8 cellular contexts compared by ENCODE assay signal in the genomic region with DNA sequence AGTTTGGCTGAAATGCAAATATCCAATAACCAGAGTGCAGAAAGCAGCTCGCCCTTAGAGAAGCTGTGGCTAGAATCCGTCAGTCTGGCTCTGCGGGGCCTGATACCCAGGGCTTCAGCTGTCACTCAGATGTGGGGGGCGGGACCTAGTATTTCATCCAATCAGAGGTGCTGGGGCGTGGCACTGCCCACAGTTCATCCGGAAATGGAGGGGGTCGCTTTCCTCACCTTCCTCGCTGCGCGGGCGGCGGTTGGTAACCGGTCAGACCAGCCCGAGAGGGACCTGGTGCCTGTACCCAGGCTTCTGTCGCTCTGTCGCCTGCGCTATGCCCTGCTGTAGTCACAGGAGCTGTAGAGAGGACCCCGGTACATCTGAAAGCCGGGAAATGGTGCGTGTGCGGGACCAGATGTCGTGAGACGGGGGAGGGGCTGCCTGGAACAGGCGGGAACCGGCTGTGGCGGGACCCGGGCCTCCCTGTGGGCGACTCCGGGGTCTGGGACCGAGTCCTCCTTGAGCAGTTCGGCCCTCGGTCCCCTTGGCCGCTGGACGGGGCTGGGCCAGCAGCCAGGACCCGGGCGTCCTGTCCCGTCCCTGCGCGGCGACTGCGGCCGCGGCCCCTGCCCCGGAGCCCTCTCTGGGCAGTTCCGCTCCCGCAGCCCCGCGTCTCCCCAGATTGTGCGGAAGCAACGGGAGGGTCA. TPM values are rescaled to one million over a fixed set of nuclear protein-coding genes. Genes with fewer than 3 reads are reported as not detected.
DNase-seq lines count a peak whose midpoint lies in the region; ATAC-seq and TF ChIP-seq lines count a peak whose summit lies in the region.

ZNF700 (plus strand) TSS at position 222 of the 698 bp plus-strand sequence; CDS start at position 326, 104 bp downstream.

- H3K9me3 Mint-ChIP-seq in endothelial cell (ENCODE audit: unreplicated experiment) (peaks cover 33% of the 10 kb centered on the region), mesothelial cell of epicardium (peaks cover 5% of the 10 kb centered on the region)

- H3K27me3 Mint-ChIP-seq in endothelial cell (ENCODE audit: unreplicated experiment) (peaks cover 9% of the 10 kb centered on the region), mesothelial cell of epicardium (ENCODE audit: low read depth) (no peaks in the 10 kb centered on the region)

- H3K4me3 ChIP-seq in OCI-LY3 (ENCODE audit: low read length): peak within 1 kb of the TSS; percentile 88

- peaks cover 44% of the 10 kb centered on the region for H3K79me2 ChIP-seq in OCI-LY3 (ENCODE audit: low read length)

- no peaks in the 10 kb centered on the region for H3K4me1 Mint-ChIP-seq in endothelial cell (ENCODE audit: unreplicated experiment)
- H3K4me1 Mint-ChIP-seq in mesothelial cell of epicardium: peaks cover 40% of the 10 kb centered on the region

- DNase-seq in DMS 273 (lab: John Stamatoyannopoulos, UW; ENCODE audit: unreplicated experiment) (peak; percentile 97), HuH-7 (ENCODE audit: low spot score) (peak; percentile 90), endothelial cell (ENCODE audit: low spot score) (no peak), mesothelial cell of epicardium (ENCODE audit: low spot score in 2 of 2, unreplicated experiment in 2 of 2) (peak; percentile 84 to 92)
- DNase-seq in activated CD8-positive, alpha-beta memory T cell treated with anti-CD3 and anti-CD28 coated beads, Interleukin-2, amount 50 U/mL, for 48 hours: peak; percentile 92
- peak; percentile 80 to 90 for DNase-seq in stimulated activated CD8-positive, alpha-beta memory T cell treated with anti-CD3 and anti-CD28 coated beads, Interleukin-15, amount 100 ng/mL, for 4 hours (ENCODE audit: low read depth in 2 of 2)

- ATAC-seq in GM21526 (IDR thresholded peaks at IDR 0.05; ENCODE audit: low FRiP score, unreplicated experiment): peak; percentile 77

- H3K4me1 ChIP-seq in OCI-LY3 (ENCODE audit: low read length): peaks cover 12% of the 10 kb centered on the region

- H2AFZ ChIP-seq in OCI-LY3 (ENCODE audit: low read depth, low read length): peak within 1 kb of the TSS; percentile 69; the same call in 1 of the 2 replicates

- peaks cover 7% of the 10 kb centered on the region for H4K20me1 ChIP-seq in OCI-LY3 (ENCODE audit: insufficient read depth, low read length)

- peaks cover 27% of the 10 kb centered on the region for H3K36me3 ChIP-seq in OCI-LY3 (replicated peaks; ENCODE audit: low read depth, low read length)

- no peaks in the 10 kb centered on the region for H3K27me3 ChIP-seq in OCI-LY3 (ENCODE audit: low read depth, low read length)

- H3K9ac ChIP-seq in OCI-LY3 (ENCODE audit: low read length): peak within 1 kb of the TSS; percentile 89

- H3K4me2 ChIP-seq in OCI-LY3 (ENCODE audit: low read length): peak within 1 kb of the TSS; percentile 88

- no peak for TF ChIP-seq CTCF in OCI-LY3 (IDR thresholded peaks at IDR 0.05; ENCODE audit: low read depth, low read length)
- no peak for TF ChIP-seq CTCF in endothelial cell (IDR thresholded peaks at IDR 0.05; ENCODE audit: unreplicated experiment)
- TF ChIP-seq CTCF in mesothelial cell of epicardium (IDR thresholded peaks at IDR 0.05; ENCODE audit: unreplicated experiment): no peak

- H3K27ac Mint-ChIP-seq in endothelial cell (ENCODE audit: unreplicated experiment): no peak within 1 kb of the TSS
- H3K27ac Mint-ChIP-seq in mesothelial cell of epicardium: peak within 1 kb of the TSS; percentile 95

- peaks cover 20% of the 10 kb centered on the region for H3K36me3 Mint-ChIP-seq in endothelial cell (ENCODE audit: low read depth, unreplicated experiment)
- peaks cover 24% of the 10 kb centered on the region for H3K36me3 Mint-ChIP-seq in mesothelial cell of epicardium

- no peaks in the 10 kb centered on the region for H3K9me3 ChIP-seq in OCI-LY3 (ENCODE audit: insufficient read depth, low read length)

- peak within 1 kb of the TSS; percentile 68 for H3K4me3 Mint-ChIP-seq in endothelial cell (ENCODE audit: unreplicated experiment)
- H3K4me3 Mint-ChIP-seq in mesothelial cell of epicardium: peak within 1 kb of the TSS; percentile 98

- peak within 1 kb of the TSS; percentile 95 for H3K27ac ChIP-seq in OCI-LY3 (ENCODE audit: low read length)

RNA-seq across cellular contexts. Expression of gene ZNF700, which starts in this region (rescaled TPM):
- total RNA-seq in endothelial cell (ENCODE audit: unreplicated experiment) (0.18 TPM), mesothelial cell of epicardium (13.4 to 15.0 TPM (median 14.2 TPM) in 3 replicates)

Comparison
In these comparisons a context has a peak if more than half of its experiments do, and no peak if none do; other contexts are left out.
1. RNA of gene ZNF700 (total RNA-seq): 13.4 to 15.0 TPM in mesothelial cell of epicardium; 0.18 TPM in endothelial cell (single experiment); every median in the first group is over 10 times any median in the second.